ENCODE assay signal across 8 cellular contexts in genomic region chr20:542777-543368, GRCh38. TPM values are rescaled to one million over a fixed set of nuclear protein-coding genes. Genes with fewer than 3 reads are reported as not detected.
A peak's percentile ranks its signal among the peaks of the same experiment; 100 is the strongest.
DNase-seq lines count a peak whose midpoint lies in the region; ATAC-seq and TF ChIP-seq lines count a peak whose summit lies in the region.

No MANE protein-coding gene starts in this region.

- POLR2A ChIA-PET in PC-9 (lab: Charles Lee; ENCODE audit: unreplicated experiment) = interaction anchor here (0.6 to 1.0 kb wide), 6 partner anchors 12 to 731 kb away, joined by 4 to 24 read pairs (median 4); partner anchors contain the start of gene SLC52A3

- H2AFZ ChIP-seq in PC-9 = peak overlapping the region; percentile 89; the same call in 1 of the 2 replicates

- peaks cover 12% of the 10 kb centered on the region for H3K27me3 Mint-ChIP-seq in brain

- H4K20me1 ChIP-seq in PC-9 (ENCODE audit: insufficient read depth) = peaks cover 24% of the 10 kb centered on the region; the same call in 1 of the 2 replicates

- no peaks in the 10 kb centered on the region for H3K9me2 ChIP-seq in PC-9 (ENCODE audit: insufficient read depth)

- peaks cover 57% of the 10 kb centered on the region for H3K79me2 ChIP-seq in PC-9 (ENCODE audit: low read depth)

- peak overlapping the region; percentile 95 for H3K4me3 ChIP-seq in PC-9

- H3K27ac ChIP-seq in PC-9 = peak overlapping the region; percentile 62

- peaks cover 66% of the 10 kb centered on the region for H3K4me1 Mint-ChIP-seq in brain

- H3K9me3 Mint-ChIP-seq in brain = peaks cover 18 to 34% (median 29%) of the 10 kb centered on the region in 5 experiments

- peak overlapping the region; percentile 100 for H3K27ac Mint-ChIP-seq in brain

- no peaks in the 10 kb centered on the region for H3K27me3 ChIP-seq in PC-9 (ENCODE audit: insufficient read depth, low read depth)

- ATAC-seq in GM18502 (IDR thresholded peaks at IDR 0.05; ENCODE audit: poor library complexity, unreplicated experiment) (peak; percentile 16), HG02642 (IDR thresholded peaks at IDR 0.05; ENCODE audit: poor library complexity, unreplicated experiment) (peak; percentile 15), left colon (peak; percentile 39)

- H3K4me1 ChIP-seq in PC-9 (replicated peaks; ENCODE audit: insufficient read depth) = peaks cover 11% of the 10 kb centered on the region

- H3K36me3 Mint-ChIP-seq in brain = peaks cover 50% of the 10 kb centered on the region

- H3K4me3 Mint-ChIP-seq in brain = peak overlapping the region; percentile 90 to 96 (median 94)

- CTCF ChIA-PET in PC-9 (lab: Charles Lee) = interaction anchor here (0.5 to 1.4 kb wide), 2 partner anchors 226 to 235 kb away, joined by 4 to 9 read pairs; partner anchors contain the start of gene SLC52A3

- TF ChIP-seq CTCF in PC-9 (conservative IDR thresholded peaks at IDR 0.05) = no peak
- TF ChIP-seq CTCF in brain (conservative IDR thresholded peaks at IDR 0.05) = no peak

- peak overlapping the region; percentile 97 for H3K4me2 ChIP-seq in PC-9

- H3K36me3 ChIP-seq in PC-9 (ENCODE audit: low read depth) = peaks cover 24% of the 10 kb centered on the region

- peaks cover 17% of the 10 kb centered on the region for H3K9me3 ChIP-seq in PC-9 (ENCODE audit: insufficient read depth, low read depth)

- peak in 1 of 2 experiments; percentile 21 for DNase-seq in PC-9
- peak; percentile 55 to 58 for DNase-seq in left colon
- DNase-seq in stimulated activated CD4-positive, alpha-beta T cell treated with anti-CD3 and anti-CD28 coated beads, Interleukin-4, amount 100 ng/mL, for 4 hours = peak; percentile 8 to 30
- DNase-seq in EL = no peak
- DNase-seq in SKM-1 (lab: John Stamatoyannopoulos, UW; ENCODE audit: unreplicated experiment) = no peak

- intact Hi-C loops in PC-9 (cut with micrococcal nuclease; ENCODE audit: unreplicated experiment) (no loop called here), left colon (cut with DNase I, micrococcal nuclease) (loop anchor here in 1 of 2 donors (10.0 kb wide), 1 partner anchor 112 kb away; the partner anchor contains the start of gene SRXN1)

- H3F3A ChIP-seq in PC-9 (ENCODE audit: insufficient read depth, low read depth) = peaks cover 5% of the 10 kb centered on the region; the same call in 1 of the 2 replicates

- no TSS peak for BruUV-seq in PC-9 (replicated peaks; lab: Mats Ljungman, UMichigan)

RNA-seq across cellular contexts. Expression of gene CSNK2A1, which starts 0.7 kb away (rescaled TPM):
- total RNA-seq in PC-9 (2021) (187 and 222 TPM in 2 replicates), left colon (100 to 1,000 TPM; 106 to 117 TPM)
- polyA plus RNA-seq in brain (ENCODE audit: insufficient read depth, low read depth, low replicate concordance) = 120 TPM

Comparison
In these comparisons a context has a peak if more than half of its experiments do, and no peak if none do; other contexts are left out.
1. DNase-seq: peak in left colon (2 of 2) and stimulated activated CD4-positive, alpha-beta T cell treated with anti-CD3 and anti-CD28 coated beads, Interleukin-4, amount 100 ng/mL, for 4 hours (2 of 2); none in EL (single experiment) and SKM-1 (single experiment).
2. Peak in every context shown above with its lines, with median percentiles within 50 percentile points of each other: ATAC-seq.